Comparison of ENCODE assay signal across 9 cellular contexts in the genomic region with DNA sequence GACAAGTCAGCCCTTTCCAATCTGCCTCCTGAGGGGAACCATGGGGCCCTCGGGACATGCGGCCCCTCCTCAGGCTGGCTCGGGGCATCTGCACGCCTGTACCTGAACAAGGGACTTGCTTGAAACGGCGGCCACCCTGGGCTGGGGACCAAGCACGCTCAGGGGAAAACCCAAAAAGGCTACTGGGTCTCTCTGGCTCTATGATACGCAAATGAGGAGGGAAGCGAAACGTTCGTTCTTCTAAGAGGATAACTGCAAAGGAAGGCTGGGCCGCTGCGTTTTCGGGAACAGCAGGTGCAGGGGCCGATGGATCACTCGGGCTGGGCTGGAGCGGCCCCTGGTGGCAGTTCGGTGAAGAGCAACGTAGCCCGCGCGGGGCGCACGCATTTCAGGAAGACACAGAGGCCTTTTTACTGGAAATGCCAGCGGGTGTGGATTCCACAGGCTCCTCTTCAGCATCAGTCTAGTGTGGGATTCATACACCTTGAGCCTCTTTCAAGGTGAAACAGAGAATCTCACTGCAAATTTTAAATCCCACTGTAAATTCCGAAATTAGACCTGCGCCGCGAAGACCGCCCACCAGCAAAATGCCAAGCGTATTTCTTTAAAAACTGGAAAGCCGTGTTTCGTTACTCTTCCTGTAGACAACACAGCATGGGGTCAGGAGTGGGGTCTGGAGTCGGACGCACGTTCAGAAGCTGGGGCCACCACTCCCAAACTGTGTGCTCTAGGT. TPM values are rescaled to one million over a fixed set of nuclear protein-coding genes. Genes with fewer than 3 reads are reported as not detected.
DNase-seq lines count a peak whose midpoint lies in the region; ATAC-seq, FAIRE-seq and TF ChIP-seq lines count a peak whose summit lies in the region.
"Not testable (repeated sequence)": the region's sequence is repeated elsewhere in the genome, so short reads cannot be mapped to it uniquely, and the experiment has no call there.
"Had no signal": no experiment of that assay in that cellular context is flagged by ENCODE, and none has a peak within 500 bp of the region (broad histone marks: within the 10 kb centered on the region; RNA-seq: fewer than 3 reads in every experiment).

No MANE protein-coding gene starts in this region.

- intact Hi-C loops in Panc1 (cut with micrococcal nuclease; ENCODE audit: unreplicated experiment); mucosa of descending colon (cut with DNase I, micrococcal nuclease): not testable (repeated sequence)

- H3K4me3 ChIP-seq in Panc1 (ENCODE audit: low read depth in 2 of 2, low read length in 2 of 2); epithelial cell of esophagus (ENCODE audit: low read length); mucosa of descending colon: not testable (repeated sequence)

- CTCF ChIA-PET in Panc1 (lab: Charles Lee), result interaction anchor here (0.9 to 1.0 kb wide), 2 partner anchors 38 to 130 kb away, joined by 3 to 5 read pairs; no protein-coding TSS in a partner anchor

- TF ChIP-seq EP300 in Ishikawa (IDR thresholded peaks at IDR 0.05; ENCODE audit: borderline replicate concordance), result not testable (repeated sequence)

- ATAC-seq in GM21529 (IDR thresholded peaks at IDR 0.05; ENCODE audit: unreplicated experiment) (peak; percentile 91), Panc1 (peak; percentile 86), mucosa of descending colon (peak; percentile 92)

- not testable (repeated sequence) for H3K4me1 ChIP-seq in Panc1 (ENCODE audit: control insufficient read depth, insufficient read depth, low read length); mucosa of descending colon (ENCODE audit: low read depth)

- H3K27me3 ChIP-seq in Panc1 (ENCODE audit: control insufficient read depth, insufficient read depth, low read length), result not testable (repeated sequence)

- TF ChIP-seq CTCF in D721Med (IDR thresholded peaks at IDR 0.05; ENCODE audit: insufficient read depth, missing control alignments), result peak; percentile 71
- peak; percentile 86 for TF ChIP-seq CTCF in Panc1 (IDR thresholded peaks at IDR 0.05)
- TF ChIP-seq CTCF in epithelial cell of esophagus (IDR thresholded peaks at IDR 0.05; ENCODE audit: insufficient read depth, low read depth, low read length, missing control alignments), result peak; percentile 79
- TF ChIP-seq CTCF in mucosa of descending colon (IDR thresholded peaks at IDR 0.05), result peak; percentile 83

- H3K9me3 ChIP-seq in Panc1 (ENCODE audit: control insufficient read depth, insufficient read depth, low read depth, low read length); mucosa of descending colon: not testable (repeated sequence)

- H3K36me3 ChIP-seq in Panc1 (ENCODE audit: control insufficient read depth, insufficient read depth, low read length); mucosa of descending colon (ENCODE audit: low read depth): not testable (repeated sequence)

- not testable (repeated sequence) for H3K27ac ChIP-seq in Panc1 (ENCODE audit: low read length)

- BruUV-seq in Panc1 (replicated peaks; lab: Mats Ljungman, UMichigan), result not testable (repeated sequence)

- DNase-seq in D721Med (ENCODE audit: insufficient read length, low spot score), result peak; percentile 66
- peak; percentile 28 for DNase-seq in Panc1 (ENCODE audit: low read depth, low spot score)
- peak; percentile 88 for DNase-seq in activated T-cell treated with anti-CD3 and anti-CD28 coated beads for 48 hours (ENCODE audit: low read depth)
- DNase-seq in epithelial cell of esophagus (ENCODE audit: low read depth), result peak; percentile 58
- DNase-seq in mucosa of descending colon, result peak; percentile 81 to 83 (median 81)
- DNase-seq in stimulated activated CD8-positive, alpha-beta memory T cell treated with anti-CD3 and anti-CD28 coated beads, Interleukin-4, amount 100 ng/mL, for 48 hours, result peak; percentile 94

- POLR2A ChIA-PET in Panc1 (lab: Charles Lee), result not testable (repeated sequence)

- TF ChIP-seq RAD21 in Ishikawa (IDR thresholded peaks at IDR 0.05; ENCODE audit: low read depth), result peak; percentile 94

- not testable (repeated sequence) for FAIRE-seq in D721Med (lab: Jason Lieb, UNC)

- in situ Hi-C loops in Panc1 (cut with HindIII; ENCODE audit: low pct_unique_long_range_greater_than_20kb, low sequenced_read_pairs), result not testable (repeated sequence)

TF ChIP-seq in Ishikawa, 13 proteins besides CTCF, POLR2A, EP300 and RAD21:
- TF ChIP-seq, protein P1, sequence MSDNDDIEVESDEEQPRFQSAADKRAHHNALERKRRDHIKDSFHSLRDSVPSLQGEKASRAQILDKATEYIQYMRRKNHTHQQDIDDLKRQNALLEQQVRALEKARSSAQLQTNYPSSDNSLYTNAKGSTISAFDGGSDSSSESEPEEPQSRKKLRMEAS (IDR thresholded peaks at IDR 0.05), result peak; percentile 79

RNA-seq across cellular contexts. Expression of a gene that starts 27.0 kb away (rescaled TPM):
- total RNA-seq in Panc1 (2021; ENCODE audit: unreplicated experiment), result not detected
- 0.06 TPM for polyA plus RNA-seq in Panc1 (2012; ENCODE audit: insufficient read length)
- total RNA-seq in mucosa of descending colon, result under 1 TPM in 2 of 3 donors, not detected in 1; 0.05 to 0.25 TPM
- total RNA-seq: skeletal muscle tissue had no signal

RNA-seq across cellular contexts. Expression of a gene that starts 40.1 kb away (rescaled TPM):
- 231 TPM for total RNA-seq in Panc1 (2021; ENCODE audit: unreplicated experiment)
- polyA plus RNA-seq in Panc1 (2012; ENCODE audit: insufficient read length), result 265 TPM
- total RNA-seq in mucosa of descending colon, result 10 to 100 TPM in 1 of 3 donors, 1 to 10 TPM in 2; 1.9 to 13.7 (median 8.1) TPM

RNA-seq across cellular contexts. Expression of a gene that starts 41.9 kb away (rescaled TPM):
- total RNA-seq in Panc1 (2021; ENCODE audit: unreplicated experiment), result 22.6 TPM
- polyA plus RNA-seq in Panc1 (2012; ENCODE audit: insufficient read length), result 21.5 TPM
- 10 to 100 TPM; 24.4 to 36.0 (median 26.1) TPM for total RNA-seq in mucosa of descending colon

Comparison
In these comparisons a context has a peak if more than half of its experiments do, and no peak if none do; other contexts are left out.
1. DNase-seq: peak in every context shown above with its lines; median percentile 94 in stimulated activated CD8-positive, alpha-beta memory T cell treated with anti-CD3 and anti-CD28 coated beads, Interleukin-4, amount 100 ng/mL, for 48 hours; 88 in activated T-cell treated with anti-CD3 and anti-CD28 coated beads for 48 hours; 81 in mucosa of descending colon; 66 in D721Med; 58 in epithelial cell of esophagus; 28 in Panc1.
2. RNA of a gene that starts 40.1 kb away (total RNA-seq): 231 TPM in Panc1 (single experiment); 1.9 to 13.7 TPM in mucosa of descending colon; every median in the first group is over 10 times any median in the second.
3. Peak in every context shown above with its lines, with median percentiles within 50 percentile points of each other: CTCF ChIP-seq and ATAC-seq.